14 cellular contexts compared by ENCODE assay signal in the genomic region with DNA sequence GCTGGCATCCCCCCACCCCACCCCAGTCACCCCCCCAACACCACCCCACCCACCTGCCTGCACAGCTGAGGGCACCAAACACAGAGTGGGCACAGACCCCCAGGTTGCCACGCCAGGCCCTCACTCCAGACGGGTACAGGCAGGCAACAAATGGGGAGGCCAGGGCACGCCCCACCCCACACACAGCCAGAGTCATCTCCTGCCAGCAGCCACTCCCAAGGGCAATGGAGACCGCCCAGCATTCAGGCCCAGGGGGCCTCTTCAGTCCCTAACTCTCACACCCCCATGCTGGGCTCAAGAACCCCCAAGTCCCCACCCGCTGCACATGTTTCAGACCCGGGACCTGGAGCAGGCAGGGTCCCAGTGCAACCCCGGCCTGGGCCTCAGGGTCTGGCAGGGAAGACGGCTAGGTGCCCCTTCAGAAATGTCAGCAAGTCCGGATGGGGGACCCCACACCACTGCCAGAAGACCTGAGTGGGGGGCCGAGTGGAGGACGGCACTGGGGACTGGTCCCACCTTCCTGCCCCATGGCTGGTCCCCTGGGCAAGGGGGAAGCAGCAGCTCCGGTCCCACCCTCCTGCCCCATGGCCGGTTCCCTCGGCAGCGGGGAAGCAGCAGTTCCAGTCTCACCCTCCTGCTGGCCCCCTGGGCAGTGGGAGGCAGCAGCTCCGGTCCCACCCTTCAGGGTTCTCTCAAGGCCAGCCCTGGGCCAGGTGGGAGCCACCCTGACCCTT. TPM values are rescaled to one million over a fixed set of nuclear protein-coding genes. Genes with fewer than 3 reads are reported as not detected.
"Had no signal": no experiment of that assay in that cellular context is flagged by ENCODE, and none has a peak within 500 bp of the region (broad histone marks: within the 10 kb centered on the region; RNA-seq: fewer than 3 reads in every experiment).

No MANE protein-coding gene starts in this region.

- H3K27ac ChIP-seq: heart right ventricle, ovary, right atrium auricular region, testis, transverse colon had no signal

- ATAC-seq: heart right ventricle; stimulated activated naive CD8-positive, alpha-beta T cell treated with anti-CD3 and anti-CD28 coated beads, Interleukin-15, amount 100 ng/mL, for 72 hours had no signal

- H3K36me3 ChIP-seq: ovary, transverse colon had no signal

- H3K27me3 Mint-ChIP-seq: naive B cell; stimulated activated naive CD8-positive, alpha-beta T cell treated with anti-CD3 and anti-CD28 coated beads, Interleukin-15, amount 100 ng/mL, for 72 hours had no signal

- H3K4me3 ChIP-seq: heart right ventricle, ovary, right atrium auricular region, smooth muscle cell, testis, transverse colon had no signal

- H3K4me3 Mint-ChIP-seq: naive B cell; stimulated activated naive CD8-positive, alpha-beta T cell treated with anti-CD3 and anti-CD28 coated beads, Interleukin-15, amount 100 ng/mL, for 72 hours had no signal

- H3K36me3 Mint-ChIP-seq: naive B cell had no signal

- DNase-seq: central memory CD4-positive, alpha-beta T cell; heart right ventricle; hypothalamus; kidney glomerular epithelial cell; mesendoderm; naive B cell; ovary; stimulated activated CD4-positive, alpha-beta T cell treated with anti-CD3 and anti-CD28 coated beads, Interleukin-2, amount 100 ng/mL, for 48 hours; stimulated activated naive CD8-positive, alpha-beta T cell treated with anti-CD3 and anti-CD28 coated beads, Interleukin-15, amount 100 ng/mL, for 72 hours; testis; transverse colon had no signal

- H3K4me2 ChIP-seq: smooth muscle cell had no signal

- H3K27me3 ChIP-seq: heart right ventricle, ovary, right atrium auricular region, testis, transverse colon had no signal

- H3K9me3 Mint-ChIP-seq: naive B cell; stimulated activated naive CD8-positive, alpha-beta T cell treated with anti-CD3 and anti-CD28 coated beads, Interleukin-15, amount 100 ng/mL, for 72 hours had no signal

- H3K9me3 ChIP-seq: heart right ventricle, ovary, right atrium auricular region, testis, transverse colon had no signal

RNA-seq across cellular contexts. Expression of a gene that starts 17.2 kb away (rescaled TPM):
- polyA plus RNA-seq: neural cell had no signal
